Comparison of ENCODE assay signal across 36 cellular contexts in genomic region chr16:28009586-28010373, GRCh38. TPM values are rescaled to one million over a fixed set of nuclear protein-coding genes. Genes with fewer than 3 reads are reported as not detected.
"Had no signal": no experiment of that assay in that cellular context is flagged by ENCODE, and none has a peak within 500 bp of the region (broad histone marks: within the 10 kb centered on the region; RNA-seq: fewer than 3 reads in every experiment).

No MANE protein-coding gene starts in this region.

- H3K36me3 ChIP-seq: brain microvascular endothelial cell, gastrocnemius medialis, sigmoid colon, thoracic aorta had no signal

- ATAC-seq: activated CD8-positive, alpha-beta T cell treated with anti-CD3 and anti-CD28 coated beads for 36 hours; activated T-cell treated with anti-CD3 and anti-CD28 coated beads, Interleukin-2, amount 50 U/mL, for 4 hours; activated T-helper 17 cell treated with anti-CD3 and anti-CD28 coated beads, Interleukin-2, amount 50 U/mL, for 72 hours; effector memory CD8-positive, alpha-beta T cell; gastrocnemius medialis; left cardiac atrium; naive thymus-derived CD4-positive, alpha-beta T cell had no signal

- H3K4me3 ChIP-seq: gastrocnemius medialis, sigmoid colon, smooth muscle cell, thoracic aorta had no signal

- H3K4me1 ChIP-seq: gastrocnemius medialis, sigmoid colon had no signal

- H3K36me3 Mint-ChIP-seq: mesothelial cell of epicardium had no signal

- DNase-seq: activated CD4-positive, alpha-beta T cell treated with anti-CD3 and anti-CD28 coated beads, Interleukin-2, amount 10 ng/mL, durations not matched to agents 7 days and 5 days; activated CD4-positive, CD25-positive, alpha-beta regulatory T cell treated with anti-CD3 and anti-CD28 coated beads, Interleukin-2, amount 50 U/mL, for 72 hours; activated CD8-positive, alpha-beta T cell treated with anti-CD3 and anti-CD28 coated beads for 36 hours; activated gamma-delta T cell treated with Interleukin-2 at 50 U/mL for 16 hours; activated naive CD4-positive, alpha-beta T cell treated with anti-CD3 and anti-CD28 coated beads, Interleukin-2, amount 50 U/mL, for 16 hours; activated T-cell treated with anti-CD3 and anti-CD28 coated beads, Interleukin-2, amount 50 U/mL, for 4 hours; amniotic stem cell; cortex of kidney; effector memory CD8-positive, alpha-beta T cell; erythroblast; gastrocnemius medialis; hippocampal formation; left cardiac atrium; naive thymus-derived CD4-positive, alpha-beta T cell; retina; sigmoid colon; stimulated activated CD4-positive, alpha-beta T cell treated with anti-CD3 and anti-CD28 coated beads, Interleukin-15, amount 100 ng/mL, for 24 hours; stimulated activated CD4-positive, alpha-beta T cell treated with anti-CD3 and anti-CD28 coated beads, Interleukin-2, amount 100 ng/mL, for 24 hours; stimulated activated naive CD4-positive, alpha-beta T cell; T-helper 9 cell; trophoblast cell had no signal

- FAIRE-seq: astrocyte, keratinocyte, TTC549, urothelium cell line had no signal

- H3K4me1 Mint-ChIP-seq: mesothelial cell of epicardium had no signal

- H3K27me3 ChIP-seq: brain microvascular endothelial cell, sigmoid colon had no signal

- H3K27ac ChIP-seq: brain microvascular endothelial cell, gastrocnemius medialis, sigmoid colon, thoracic aorta, VCaP had no signal

- H3K9me3 ChIP-seq: gastrocnemius medialis, sigmoid colon, thoracic aorta had no signal

- H3K9me3 Mint-ChIP-seq: activated CD4-positive, alpha-beta T cell treated with anti-CD3 and anti-CD28 coated beads, Interleukin-2, amount 10 ng/mL, durations not matched to agents 7 days and 5 days; activated CD8-positive, alpha-beta T cell treated with anti-CD3 and anti-CD28 coated beads for 36 hours; activated T-cell treated with anti-CD3 and anti-CD28 coated beads, Interleukin-2, amount 50 U/mL, for 4 hours; activated T-helper 17 cell treated with anti-CD3 and anti-CD28 coated beads, Interleukin-2, amount 50 U/mL, for 72 hours; effector memory CD8-positive, alpha-beta T cell; mesothelial cell of epicardium; T-helper 1 cell treated with Interleukin-12 subunit alpha and Interleukin-12 subunit beta and Interleukin-4 antibody, amounts not matched to agents 30 μg/mL and 1 μg/mL, for 36 hours had no signal

- H3K4me3 Mint-ChIP-seq: activated CD4-positive, alpha-beta T cell treated with anti-CD3 and anti-CD28 coated beads, Interleukin-2, amount 10 ng/mL, durations not matched to agents 7 days and 5 days; activated CD8-positive, alpha-beta T cell treated with anti-CD3 and anti-CD28 coated beads for 36 hours; activated T-cell treated with anti-CD3 and anti-CD28 coated beads, Interleukin-2, amount 50 U/mL, for 4 hours; activated T-helper 17 cell treated with anti-CD3 and anti-CD28 coated beads, Interleukin-2, amount 50 U/mL, for 72 hours; effector memory CD8-positive, alpha-beta T cell; mesothelial cell of epicardium; naive thymus-derived CD4-positive, alpha-beta T cell; T-helper 1 cell treated with Interleukin-12 subunit alpha and Interleukin-12 subunit beta and Interleukin-4 antibody, amounts not matched to agents 30 μg/mL and 1 μg/mL, for 36 hours had no signal

- H3K27ac Mint-ChIP-seq: activated CD4-positive, alpha-beta T cell treated with anti-CD3 and anti-CD28 coated beads, Interleukin-2, amount 10 ng/mL, durations not matched to agents 7 days and 5 days; activated CD8-positive, alpha-beta T cell treated with anti-CD3 and anti-CD28 coated beads for 36 hours; activated T-helper 17 cell treated with anti-CD3 and anti-CD28 coated beads, Interleukin-2, amount 50 U/mL, for 72 hours; effector memory CD8-positive, alpha-beta T cell; mesothelial cell of epicardium; progenitor cell of endocrine pancreas; T-helper 1 cell treated with Interleukin-12 subunit alpha and Interleukin-12 subunit beta and Interleukin-4 antibody, amounts not matched to agents 30 μg/mL and 1 μg/mL, for 36 hours had no signal

- H3K4me2 ChIP-seq: smooth muscle cell had no signal

RNA-seq across cellular contexts. Expression of gene GSG1L, which starts 53.7 kb away (rescaled TPM):
- total RNA-seq: activated CD4-positive, alpha-beta T cell treated with anti-CD3 and anti-CD28 coated beads, Interleukin-2, amount 10 ng/mL, durations not matched to agents 7 days and 5 days; activated CD8-positive, alpha-beta T cell treated with anti-CD3 and anti-CD28 coated beads for 36 hours; activated T-cell treated with anti-CD3 and anti-CD28 coated beads, Interleukin-2, amount 50 U/mL, for 4 hours; astrocyte; chondrocyte; gastrocnemius medialis; liver; omental fat pad had no signal
- polyA plus RNA-seq: keratinocyte; liver; naive thymus-derived CD4-positive, alpha-beta T cell; smooth muscle cell had no signal
